Comparison of ENCODE assay signal across 2 cellular contexts in the genomic region with DNA sequence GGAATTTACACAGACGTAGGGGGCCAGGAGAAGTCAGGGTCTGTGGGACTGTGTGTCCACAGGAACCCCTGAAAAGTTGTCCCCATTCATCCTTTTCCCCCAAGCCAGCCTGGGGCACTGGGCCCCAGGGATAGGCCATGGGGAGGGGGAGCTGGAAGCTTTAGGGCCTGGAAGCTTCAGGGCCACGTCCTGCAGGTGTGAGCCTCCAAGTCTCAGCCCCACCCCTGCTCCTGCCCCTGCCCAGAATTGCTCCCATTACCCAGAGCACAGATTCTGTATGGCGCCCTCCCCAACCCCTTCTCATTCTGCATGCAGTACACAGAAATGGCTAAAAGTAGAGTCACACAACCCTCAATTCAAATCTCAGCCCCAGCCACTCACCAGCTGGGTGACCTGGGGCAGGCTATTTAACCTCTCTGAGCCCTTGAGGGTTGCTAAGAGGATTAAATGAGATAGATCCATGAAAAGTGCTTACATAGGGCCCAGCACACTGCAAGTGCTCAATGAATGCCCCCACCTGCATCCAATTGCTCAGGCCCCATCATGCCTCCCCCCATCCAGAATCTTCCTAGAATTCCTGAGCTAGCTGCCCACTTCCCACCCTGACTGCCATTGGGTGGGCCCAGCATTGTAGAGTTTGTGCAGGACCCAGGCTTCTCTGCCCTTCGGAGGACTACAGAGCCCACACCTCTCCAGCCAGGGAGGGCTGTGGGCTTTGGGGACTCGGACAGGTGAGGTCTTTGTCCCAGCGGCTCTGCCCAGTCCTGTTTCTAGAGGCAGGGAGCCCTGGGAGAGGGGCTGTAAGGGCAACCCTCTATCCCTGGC.
A peak's percentile ranks its signal among the peaks of the same experiment; 100 is the strongest.
TF ChIP-seq lines count a peak whose summit lies in the region.

No MANE protein-coding gene starts in this region.

TF ChIP-seq in HepG2, 621 proteins besides CTCF, POLR2A, EP300 and RAD21:
- no peak for TF ChIP-seq CC2D1A (CRISPR knock-in tag; IDR thresholded peaks at IDR 0.05)
- no peak for TF ChIP-seq ZBTB33 (CRISPR knock-in tag; IDR thresholded peaks at IDR 0.05)
- TF ChIP-seq MTA3 (CRISPR knock-in tag; IDR thresholded peaks at IDR 0.05), result no peak
- TF ChIP-seq, protein P1, sequence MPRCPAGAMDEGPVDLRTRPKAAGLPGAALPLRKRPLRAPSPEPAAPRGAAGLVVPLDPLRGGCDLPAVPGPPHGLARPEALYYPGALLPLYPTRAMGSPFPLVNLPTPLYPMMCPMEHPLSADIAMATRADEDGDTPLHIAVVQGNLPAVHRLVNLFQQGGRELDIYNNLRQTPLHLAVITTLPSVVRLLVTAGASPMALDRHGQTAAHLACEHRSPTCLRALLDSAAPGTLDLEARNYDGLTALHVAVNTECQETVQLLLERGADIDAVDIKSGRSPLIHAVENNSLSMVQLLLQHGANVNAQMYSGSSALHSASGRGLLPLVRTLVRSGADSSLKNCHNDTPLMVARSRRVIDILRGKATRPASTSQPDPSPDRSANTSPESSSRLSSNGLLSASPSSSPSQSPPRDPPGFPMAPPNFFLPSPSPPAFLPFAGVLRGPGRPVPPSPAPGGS (CRISPR knock-in tag; IDR thresholded peaks at IDR 0.05), result no peak
- no peak for TF ChIP-seq ZNF567 (CRISPR knock-in tag; IDR thresholded peaks at IDR 0.05; ENCODE audit: borderline replicate concordance)
- no peak for TF ChIP-seq ZNF550 (CRISPR knock-in tag; IDR thresholded peaks at IDR 0.05; ENCODE audit: borderline replicate concordance)
- TF ChIP-seq SP140L (CRISPR knock-in tag; IDR thresholded peaks at IDR 0.05; ENCODE audit: borderline replicate concordance), result no peak
- no peak for TF ChIP-seq NR2F6 (IDR thresholded peaks at IDR 0.05)
- TF ChIP-seq NR2F6 (CRISPR knock-in tag; IDR thresholded peaks at IDR 0.05), result no peak
- TF ChIP-seq CBX2 (IDR thresholded peaks at IDR 0.05; ENCODE audit: low read depth, low read length), result no peak
- no peak for TF ChIP-seq CBX2 (CRISPR knock-in tag; IDR thresholded peaks at IDR 0.05; ENCODE audit: low read depth)
- TF ChIP-seq, protein P2, sequence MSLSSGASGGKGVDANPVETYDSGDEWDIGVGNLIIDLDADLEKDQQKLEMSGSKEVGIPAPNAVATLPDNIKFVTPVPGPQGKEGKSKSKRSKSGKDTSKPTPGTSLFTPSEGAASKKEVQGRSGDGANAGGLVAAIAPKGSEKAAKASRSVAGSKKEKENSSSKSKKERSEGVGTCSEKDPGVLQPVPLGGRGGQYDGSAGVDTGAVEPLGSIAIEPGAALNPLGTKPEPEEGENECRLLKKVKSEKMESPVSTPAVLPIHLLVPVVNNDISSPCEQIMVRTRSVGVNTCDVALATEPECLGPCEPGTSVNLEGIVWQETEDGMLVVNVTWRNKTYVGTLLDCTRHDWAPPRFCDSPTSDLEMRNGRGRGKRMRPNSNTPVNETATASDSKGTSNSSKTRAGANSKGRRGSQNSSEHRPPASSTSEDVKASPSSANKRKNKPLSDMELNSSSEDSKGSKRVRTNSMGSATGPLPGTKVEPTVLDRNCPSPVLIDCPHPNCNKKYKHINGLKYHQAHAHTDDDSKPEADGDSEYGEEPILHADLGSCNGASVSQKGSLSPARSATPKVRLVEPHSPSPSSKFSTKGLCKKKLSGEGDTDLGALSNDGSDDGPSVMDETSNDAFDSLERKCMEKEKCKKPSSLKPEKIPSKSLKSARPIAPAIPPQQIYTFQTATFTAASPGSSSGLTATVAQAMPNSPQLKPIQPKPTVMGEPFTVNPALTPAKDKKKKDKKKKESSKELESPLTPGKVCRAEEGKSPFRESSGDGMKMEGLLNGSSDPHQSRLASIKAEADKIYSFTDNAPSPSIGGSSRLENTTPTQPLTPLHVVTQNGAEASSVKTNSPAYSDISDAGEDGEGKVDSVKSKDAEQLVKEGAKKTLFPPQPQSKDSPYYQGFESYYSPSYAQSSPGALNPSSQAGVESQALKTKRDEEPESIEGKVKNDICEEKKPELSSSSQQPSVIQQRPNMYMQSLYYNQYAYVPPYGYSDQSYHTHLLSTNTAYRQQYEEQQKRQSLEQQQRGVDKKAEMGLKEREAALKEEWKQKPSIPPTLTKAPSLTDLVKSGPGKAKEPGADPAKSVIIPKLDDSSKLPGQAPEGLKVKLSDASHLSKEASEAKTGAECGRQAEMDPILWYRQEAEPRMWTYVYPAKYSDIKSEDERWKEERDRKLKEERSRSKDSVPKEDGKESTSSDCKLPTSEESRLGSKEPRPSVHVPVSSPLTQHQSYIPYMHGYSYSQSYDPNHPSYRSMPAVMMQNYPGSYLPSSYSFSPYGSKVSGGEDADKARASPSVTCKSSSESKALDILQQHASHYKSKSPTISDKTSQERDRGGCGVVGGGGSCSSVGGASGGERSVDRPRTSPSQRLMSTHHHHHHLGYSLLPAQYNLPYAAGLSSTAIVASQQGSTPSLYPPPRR (CRISPR knock-in tag; IDR thresholded peaks at IDR 0.05; ENCODE audit: borderline replicate concordance), result no peak
- TF ChIP-seq SMAD9 (CRISPR knock-in tag; IDR thresholded peaks at IDR 0.05), result no peak
- TF ChIP-seq ETS1 (CRISPR knock-in tag; IDR thresholded peaks at IDR 0.05), result no peak
- TF ChIP-seq KDM5A (IDR thresholded peaks at IDR 0.05; ENCODE audit: borderline replicate concordance, low read length), result no peak
- no peak for TF ChIP-seq AGO2 (optimal IDR thresholded peaks at IDR 0.05; ENCODE audit: low read depth, low read length)

TF ChIP-seq in K562, 482 proteins besides CTCF, POLR2A, EP300 and RAD21:
- no peak for TF ChIP-seq ZNF444 (CRISPR knock-in tag; IDR thresholded peaks at IDR 0.05)
- no peak for TF ChIP-seq RBM17 (IDR thresholded peaks at IDR 0.05; ENCODE audit: borderline replicate concordance, low read depth, low read length)
- TF ChIP-seq SAP30 (IDR thresholded peaks at IDR 0.05; ENCODE audit: borderline replicate concordance, insufficient read depth, low read depth, low read length, poor library complexity, severe bottlenecking), result no peak
- TF ChIP-seq ZNF668 (CRISPR knock-in tag; IDR thresholded peaks at IDR 0.05), result no peak
- TF ChIP-seq KDM4B (IDR thresholded peaks at IDR 0.05; ENCODE audit: borderline replicate concordance in 2 of 2, low read depth in 1 of 2), result no peak
- peak; percentile 12 for TF ChIP-seq RBM25 (IDR thresholded peaks at IDR 0.05; ENCODE audit: low read depth, low read length, severe bottlenecking)
- TF ChIP-seq NONO (IDR thresholded peaks at IDR 0.05; ENCODE audit: low read depth in 2 of 2, low read length in 1 of 2), result no peak
- no peak for TF ChIP-seq KDM1A (IDR thresholded peaks at IDR 0.05)
- no peak for TF ChIP-seq ZNF174 (CRISPR knock-in tag; IDR thresholded peaks at IDR 0.05)
- peak; percentile 47; the same call in 1 of the 2 replicates for TF ChIP-seq BCOR (IDR thresholded peaks at IDR 0.05)
- TF ChIP-seq ZFP36 (IDR thresholded peaks at IDR 0.05; ENCODE audit: low read depth, low read length, partially characterized antibody), result peak; percentile 64
